In the genomic region with DNA sequence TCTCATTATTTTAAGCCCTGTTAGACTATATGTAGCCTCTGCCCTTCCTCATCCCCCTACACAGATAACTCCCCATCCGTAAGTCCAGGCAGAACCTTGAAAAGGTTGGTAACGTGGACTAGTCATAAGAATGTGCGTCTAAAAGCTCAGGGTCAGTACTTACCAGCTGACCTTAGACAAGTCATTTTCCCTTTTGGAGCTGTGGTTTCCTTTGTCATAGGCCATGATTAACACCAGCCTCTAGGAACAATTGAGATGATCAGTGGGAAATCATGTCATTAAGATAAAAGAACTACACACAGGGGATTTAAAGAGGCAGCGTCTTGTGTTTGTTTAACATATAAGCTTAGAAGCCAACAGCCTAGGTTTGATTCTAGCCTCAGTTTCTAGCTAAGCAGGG, we compare ENCODE assay signal across 17 cellular contexts.
"Had no signal": no experiment of that assay in that cellular context is flagged by ENCODE, and none has a peak within 500 bp of the region (broad histone marks: within the 10 kb centered on the region; RNA-seq: fewer than 3 reads in every experiment).

No MANE protein-coding gene starts in this region.

- DNase-seq: activated CD4-positive, alpha-beta T cell treated with anti-CD3 and anti-CD28 coated beads for 4 hours; activated naive CD4-positive, alpha-beta T cell treated with anti-CD3 and anti-CD28 coated beads for 36 hours; central memory CD4-positive, alpha-beta T cell; cortex of kidney; foreskin fibroblast; heart left ventricle; nephron progenitor cell; stimulated activated CD4-positive, alpha-beta T cell treated with anti-CD3 and anti-CD28 coated beads, Interleukin-2, amount 100 ng/mL, for 24 hours; stimulated activated naive B cell treated with anti-CD40 and anti-IgM and Interleukin-4, amounts not matched to agents 10 μg/mL and 1 μg/mL and 100 μg/mL, for 72 hours; substantia nigra; T-cell; T1000; transverse colon; WERI-Rb-1 had no signal

- H3K27ac ChIP-seq: heart left ventricle, prostate gland, transverse colon, WERI-Rb-1 had no signal

- H3K9me3 ChIP-seq: heart left ventricle, prostate gland, transverse colon had no signal

- ATAC-seq: heart left ventricle; left lobe of liver; sciatic nerve; stimulated activated naive B cell treated with anti-CD40 and anti-IgM and Interleukin-4, amounts not matched to agents 10 μg/mL and 1 μg/mL and 100 μg/mL, for 72 hours; T-cell had no signal

- H3K4me1 ChIP-seq: prostate gland had no signal

- H3K36me3 ChIP-seq: heart left ventricle, prostate gland, transverse colon, WERI-Rb-1 had no signal

- H3K4me3 ChIP-seq: heart left ventricle, prostate gland, transverse colon had no signal
